Comparison of ENCODE assay signal across 14 cellular contexts in the genomic region with DNA sequence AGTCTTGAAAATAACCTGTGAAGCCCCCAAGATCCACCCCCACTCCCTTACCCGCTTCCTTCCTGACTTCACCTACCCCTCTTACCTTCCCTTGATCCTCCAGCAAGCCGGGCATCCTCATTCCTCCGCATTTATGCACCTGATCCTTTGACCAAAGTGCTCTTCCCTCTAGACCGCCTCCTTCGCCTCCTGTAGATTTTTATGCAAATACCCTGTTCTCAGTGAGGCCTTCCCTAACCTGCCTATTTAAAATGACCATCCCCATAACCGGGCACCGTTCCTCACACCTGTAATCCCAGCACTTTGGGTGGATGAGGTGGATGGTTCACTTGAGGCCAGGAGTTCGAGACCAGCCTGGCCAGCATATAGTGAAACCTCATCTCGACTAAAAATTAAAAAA. TPM values are rescaled to one million over a fixed set of nuclear protein-coding genes. Genes with fewer than 3 reads are reported as not detected.
DNase-seq lines count a peak whose midpoint lies in the region; ATAC-seq and TF ChIP-seq lines count a peak whose summit lies in the region.
"Had no signal": no experiment of that assay in that cellular context is flagged by ENCODE, and none has a peak within 500 bp of the region (broad histone marks: within the 10 kb centered on the region; RNA-seq: fewer than 3 reads in every experiment).

No MANE protein-coding gene starts in this region.

- H3K4me3 Mint-ChIP-seq in CD4-positive, CD25-positive, alpha-beta regulatory T cell: peak overlapping the region; percentile 3 to 77 (median 43)
- H3K4me3 Mint-ChIP-seq in Caco-2 (ENCODE audit: unreplicated experiment): peak overlapping the region; percentile 79
- H3K4me3 Mint-ChIP-seq in activated T-helper 2 cell treated with anti-CD3 and anti-CD28 coated beads, Interferon-gamma antibody, Interleukin-2, Interleukin-4, amounts not matched to agents 10 μg/mL and 5 μg/mL and 100 μg/mL, durations not matched to agents 14 hours and 24 hours and 36 hours (ENCODE audit: low read depth): peak overlapping the region; percentile 67
- peak overlapping the region; percentile 14 to 53 (median 37) for H3K4me3 Mint-ChIP-seq in naive thymus-derived CD4-positive, alpha-beta T cell

- no peaks in the 10 kb centered on the region for H3K9me3 ChIP-seq in CD4-positive, CD25-positive, alpha-beta regulatory T cell (ENCODE audit: control insufficient read depth in 2 of 2, low read length in 2 of 2)
- no peaks in the 10 kb centered on the region for H3K9me3 ChIP-seq in Caco-2
- H3K9me3 ChIP-seq in naive thymus-derived CD4-positive, alpha-beta T cell (ENCODE audit: control insufficient read depth in 2 of 3, low read length in 3 of 3): no peaks in the 10 kb centered on the region
- no peaks in the 10 kb centered on the region for H3K9me3 ChIP-seq in sigmoid colon
- H3K9me3 ChIP-seq: BLaER1 treated with 17β-estradiol and CSF1 and Interleukin-3, amounts not matched to agents 10 nM and 100 nM; gastrocnemius medialis; ovary; stomach had no signal

- BruUV-seq in Caco-2 (replicated peaks; lab: Mats Ljungman, UMichigan): no TSS peak

- no peaks in the 10 kb centered on the region for H3K27me3 ChIP-seq in CD4-positive, CD25-positive, alpha-beta regulatory T cell (ENCODE audit: control insufficient read depth, insufficient read depth, low read length)
- H3K27me3 ChIP-seq in Caco-2 (replicated peaks; ENCODE audit: control insufficient read depth, insufficient read depth, low read length) (no peaks in the 10 kb centered on the region), sigmoid colon (no peaks in the 10 kb centered on the region)
- no peaks in the 10 kb centered on the region for H3K27me3 ChIP-seq in naive thymus-derived CD4-positive, alpha-beta T cell (ENCODE audit: control insufficient read depth in 2 of 2, insufficient read depth in 2 of 2, low read length in 2 of 2)
- H3K27me3 ChIP-seq: BLaER1 treated with 17β-estradiol and CSF1 and Interleukin-3, amounts not matched to agents 10 nM and 100 nM; gastrocnemius medialis; ovary; stomach had no signal

- no peaks in the 10 kb centered on the region for H3K27me3 Mint-ChIP-seq in CD4-positive, CD25-positive, alpha-beta regulatory T cell
- H3K27me3 Mint-ChIP-seq in Caco-2 (ENCODE audit: insufficient read depth, unreplicated experiment): no peaks in the 10 kb centered on the region
- H3K27me3 Mint-ChIP-seq in activated T-helper 2 cell treated with anti-CD3 and anti-CD28 coated beads, Interferon-gamma antibody, Interleukin-2, Interleukin-4, amounts not matched to agents 10 μg/mL and 5 μg/mL and 100 μg/mL, durations not matched to agents 14 hours and 24 hours and 36 hours (ENCODE audit: low read depth): peaks cover 5% of the 10 kb centered on the region
- peaks cover 0 to 10% (median 0%) of the 10 kb centered on the region in 5 donors for H3K27me3 Mint-ChIP-seq in naive thymus-derived CD4-positive, alpha-beta T cell
- H3K27me3 Mint-ChIP-seq: memory B cell had no signal

- no peak for TF ChIP-seq EP300 in sigmoid colon (IDR thresholded peaks at IDR 0.05)

- peak overlapping the region in 1 of 3 donors; percentile 78 for H3K27ac Mint-ChIP-seq in CD4-positive, CD25-positive, alpha-beta regulatory T cell
- H3K27ac Mint-ChIP-seq in Caco-2 (ENCODE audit: unreplicated experiment): peak overlapping the region; percentile 88
- H3K27ac Mint-ChIP-seq in activated T-helper 2 cell treated with anti-CD3 and anti-CD28 coated beads, Interferon-gamma antibody, Interleukin-2, Interleukin-4, amounts not matched to agents 10 μg/mL and 5 μg/mL and 100 μg/mL, durations not matched to agents 14 hours and 24 hours and 36 hours: no peak overlapping the region
- peak overlapping the region in 5 of 9 donors; percentile 19 to 54 (median 25) for H3K27ac Mint-ChIP-seq in naive thymus-derived CD4-positive, alpha-beta T cell

- WGBS in sigmoid colon, 2 donors: 49 to 80% methylated on average over 9 of the region's 9 CpGs

- POLR2A ChIA-PET in Caco-2 (lab: Charles Lee): no interaction called here
- POLR2A ChIA-PET in naive thymus-derived CD4-positive, alpha-beta T cell (lab: Charles Lee): interaction anchor here (1.0 to 1.7 kb wide), 2 partner anchors 17 to 146 kb away, joined by 3 to 14 read pairs; a partner anchor contains a TSS

- intact Hi-C loops in Caco-2 (cut with micrococcal nuclease; ENCODE audit: unreplicated experiment): loop anchor here (1.0 to 2.0 kb wide), 3 partner anchors 17 to 147 kb away; a partner anchor contains a TSS
- intact Hi-C loops in activated T-helper 2 cell treated with anti-CD3 and anti-CD28 coated beads, Interferon-gamma antibody, Interleukin-2, Interleukin-4, amounts not matched to agents 10 μg/mL and 5 μg/mL and 100 μg/mL, durations not matched to agents 14 hours and 24 hours and 36 hours (cut with micrococcal nuclease): loop anchor here (1.0 to 2.0 kb wide), 2 partner anchors 16 to 1171 kb away; no protein-coding TSS in a partner anchor
- intact Hi-C loops in naive thymus-derived CD4-positive, alpha-beta T cell (cut with micrococcal nuclease): loop anchor here (1.0 to 5.0 kb wide), 10 partner anchors 17 to 1169 kb away; a partner anchor contains a TSS
- intact Hi-C loops in sigmoid colon (cut with DNase I): loop anchor here (5.0 kb wide), 2 partner anchors 144 to 394 kb away; a partner anchor contains a TSS

- peaks cover 9% of the 10 kb centered on the region for H3K4me1 ChIP-seq in CD4-positive, CD25-positive, alpha-beta regulatory T cell (ENCODE audit: control insufficient read depth, insufficient read depth, low read length, poor library complexity, severe bottlenecking)
- H3K4me1 ChIP-seq in Caco-2 (peaks cover 38% of the 10 kb centered on the region), sigmoid colon (peaks cover 0 to 18% (median 13%) of the 10 kb centered on the region in 4 donors)
- H3K4me1 ChIP-seq in naive thymus-derived CD4-positive, alpha-beta T cell (ENCODE audit: control insufficient read depth in 2 of 2, insufficient read depth in 2 of 2, low read length in 2 of 2): peaks cover 7 to 21% of the 10 kb centered on the region in 2 donors

- H3K9me3 Mint-ChIP-seq in CD4-positive, CD25-positive, alpha-beta regulatory T cell: no peaks in the 10 kb centered on the region
- no peaks in the 10 kb centered on the region for H3K9me3 Mint-ChIP-seq in Caco-2 (ENCODE audit: unreplicated experiment)
- no peaks in the 10 kb centered on the region for H3K9me3 Mint-ChIP-seq in activated T-helper 2 cell treated with anti-CD3 and anti-CD28 coated beads, Interferon-gamma antibody, Interleukin-2, Interleukin-4, amounts not matched to agents 10 μg/mL and 5 μg/mL and 100 μg/mL, durations not matched to agents 14 hours and 24 hours and 36 hours
- H3K9me3 Mint-ChIP-seq in naive thymus-derived CD4-positive, alpha-beta T cell: no peaks in the 10 kb centered on the region
- H3K9me3 Mint-ChIP-seq: memory B cell had no signal

- peaks cover 4 to 37% (median 13%) of the 10 kb centered on the region in 4 donors for H3K4me1 Mint-ChIP-seq in CD4-positive, CD25-positive, alpha-beta regulatory T cell
- peaks cover 45% of the 10 kb centered on the region for H3K4me1 Mint-ChIP-seq in Caco-2 (ENCODE audit: low read depth, unreplicated experiment)
- H3K4me1 Mint-ChIP-seq in activated T-helper 2 cell treated with anti-CD3 and anti-CD28 coated beads, Interferon-gamma antibody, Interleukin-2, Interleukin-4, amounts not matched to agents 10 μg/mL and 5 μg/mL and 100 μg/mL, durations not matched to agents 14 hours and 24 hours and 36 hours (ENCODE audit: low read depth): peaks cover 24% of the 10 kb centered on the region
- peaks cover 17 to 41% (median 30%) of the 10 kb centered on the region in 7 donors for H3K4me1 Mint-ChIP-seq in naive thymus-derived CD4-positive, alpha-beta T cell

- peaks cover 5% of the 10 kb centered on the region for H3K36me3 Mint-ChIP-seq in CD4-positive, CD25-positive, alpha-beta regulatory T cell
- peaks cover 6% of the 10 kb centered on the region for H3K36me3 Mint-ChIP-seq in Caco-2 (ENCODE audit: insufficient read depth, unreplicated experiment)
- H3K36me3 Mint-ChIP-seq in activated T-helper 2 cell treated with anti-CD3 and anti-CD28 coated beads, Interferon-gamma antibody, Interleukin-2, Interleukin-4, amounts not matched to agents 10 μg/mL and 5 μg/mL and 100 μg/mL, durations not matched to agents 14 hours and 24 hours and 36 hours (ENCODE audit: low read depth): no peaks in the 10 kb centered on the region
- H3K36me3 Mint-ChIP-seq in naive thymus-derived CD4-positive, alpha-beta T cell: no peaks in the 10 kb centered on the region

- no peak overlapping the region for H3K27ac ChIP-seq in CD4-positive, CD25-positive, alpha-beta regulatory T cell (ENCODE audit: insufficient read depth, low read length, poor library complexity, severe bottlenecking)
- no peak overlapping the region for H3K27ac ChIP-seq in naive thymus-derived CD4-positive, alpha-beta T cell (ENCODE audit: low read depth, low read length)
- no peak overlapping the region for H3K27ac ChIP-seq in sigmoid colon

- no peak overlapping the region for H3K4me3 ChIP-seq in CD4-positive, CD25-positive, alpha-beta regulatory T cell (ENCODE audit: low read depth, low read length)
- no peak overlapping the region for H3K4me3 ChIP-seq in Caco-2 (ENCODE audit: low read depth, low read length)
- no peak overlapping the region for H3K4me3 ChIP-seq in naive thymus-derived CD4-positive, alpha-beta T cell (ENCODE audit: low read length)
- no peak overlapping the region for H3K4me3 ChIP-seq in sigmoid colon

- H3K36me3 ChIP-seq in CD4-positive, CD25-positive, alpha-beta regulatory T cell (ENCODE audit: control insufficient read depth, insufficient read depth, low read length): no peaks in the 10 kb centered on the region
- H3K36me3 ChIP-seq in Caco-2 (ENCODE audit: control insufficient read depth, insufficient read depth, low read length) (no peaks in the 10 kb centered on the region), sigmoid colon (no peaks in the 10 kb centered on the region)
- no peaks in the 10 kb centered on the region for H3K36me3 ChIP-seq in naive thymus-derived CD4-positive, alpha-beta T cell (ENCODE audit: control insufficient read depth in 2 of 3, insufficient read depth in 3 of 3, low read length in 3 of 3)
- H3K36me3 ChIP-seq: gastrocnemius medialis, ovary, stomach had no signal

- CTCF ChIA-PET in Caco-2 (lab: Charles Lee): interaction anchor here (1.1 to 2.5 kb wide), 2 partner anchors 24 to 165 kb away, joined by 3 to 10 read pairs; no protein-coding TSS in a partner anchor
- CTCF ChIA-PET in naive thymus-derived CD4-positive, alpha-beta T cell (lab: Charles Lee): interaction anchor here (1.8 to 1.9 kb wide), 2 partner anchors 24 to 25 kb away, joined by 13 to 14 read pairs; no protein-coding TSS in a partner anchor

- no peak for TF ChIP-seq CTCF in Caco-2 (IDR thresholded peaks at IDR 0.05; ENCODE audit: insufficient read depth in 1 of 2, low read depth in 1 of 2, low read length in 1 of 2, severe bottlenecking in 1 of 2, unreplicated experiment in 1 of 2)
- no peak for TF ChIP-seq CTCF in sigmoid colon (IDR thresholded peaks at IDR 0.05)

- no peak for DNase-seq in CD4-positive, CD25-positive, alpha-beta regulatory T cell
- DNase-seq in Caco-2 (no peak), sigmoid colon (no peak)
- no peak for DNase-seq in activated T-helper 2 cell treated with anti-CD3 and anti-CD28 coated beads, Interferon-gamma antibody, Interleukin-2, Interleukin-4, amounts not matched to agents 10 μg/mL and 5 μg/mL and 100 μg/mL, durations not matched to agents 14 hours and 24 hours and 36 hours (ENCODE audit: low spot score)
- DNase-seq in naive thymus-derived CD4-positive, alpha-beta T cell: no peak
- DNase-seq: gastrocnemius medialis, KG1, ovary, SIG-M5, stomach had no signal

- no peak for TF ChIP-seq POLR2A in sigmoid colon (IDR thresholded peaks at IDR 0.05)

- no peak for ATAC-seq in CD4-positive, CD25-positive, alpha-beta regulatory T cell (ENCODE audit: low read depth in 2 of 2)
- no peak for ATAC-seq in naive thymus-derived CD4-positive, alpha-beta T cell
- ATAC-seq in GM18870 (IDR thresholded peaks at IDR 0.05; ENCODE audit: unreplicated experiment): no peak
- no peak for ATAC-seq in HG02885 (IDR thresholded peaks at IDR 0.05; ENCODE audit: poor library complexity, unreplicated experiment)
- ATAC-seq: gastrocnemius medialis had no signal

RNA-seq across cellular contexts. Expression of a gene that starts 1.1 kb away (rescaled TPM):
- 17.0 TPM for total RNA-seq in CD4-positive, CD25-positive, alpha-beta regulatory T cell
- 10 to 100 TPM; 37.8 to 82.8 (median 69.4) TPM for polyA plus RNA-seq in CD4-positive, CD25-positive, alpha-beta regulatory T cell
- total RNA-seq in Caco-2 (2022) (90.1 and 95.7 TPM in 2 replicates), sigmoid colon (100 to 1,000 TPM; 100 to 136 (median 120) TPM)
- total RNA-seq in activated T-helper 2 cell treated with anti-CD3 and anti-CD28 coated beads, Interferon-gamma antibody, Interleukin-2, Interleukin-4, amounts not matched to agents 10 μg/mL and 5 μg/mL and 100 μg/mL, durations not matched to agents 14 hours and 24 hours and 36 hours: 41.6 and 42.5 TPM in 2 replicates
- 10 to 100 TPM; 16.0 to 23.5 (median 21.0) TPM for total RNA-seq in naive thymus-derived CD4-positive, alpha-beta T cell
- 10 to 100 TPM; 39.5 to 73.0 TPM for polyA plus RNA-seq in naive thymus-derived CD4-positive, alpha-beta T cell
- polyA plus RNA-seq in sigmoid colon: 10 to 100 TPM; 27.0 to 66.1 (median 42.1) TPM

RNA-seq across cellular contexts. Expression of a gene that starts 17.0 kb away (rescaled TPM):
- total RNA-seq in CD4-positive, CD25-positive, alpha-beta regulatory T cell: 7.4 TPM
- 10 to 100 TPM; 11.5 to 17.3 (median 15.2) TPM for polyA plus RNA-seq in CD4-positive, CD25-positive, alpha-beta regulatory T cell
- total RNA-seq in Caco-2 (2022): 15.6 and 15.7 TPM in 2 replicates
- 19.4 and 20.1 TPM in 2 replicates for total RNA-seq in activated T-helper 2 cell treated with anti-CD3 and anti-CD28 coated beads, Interferon-gamma antibody, Interleukin-2, Interleukin-4, amounts not matched to agents 10 μg/mL and 5 μg/mL and 100 μg/mL, durations not matched to agents 14 hours and 24 hours and 36 hours
- 10 to 100 TPM in 3 of 5 experiments, 1 to 10 TPM in 2; 7.9 to 13.4 (median 12.0) TPM for total RNA-seq in naive thymus-derived CD4-positive, alpha-beta T cell
- polyA plus RNA-seq in naive thymus-derived CD4-positive, alpha-beta T cell: 10 to 100 TPM in 1 of 2 donors, 1 to 10 TPM in 1; 7.2 to 11.0 TPM
- 1 to 10 TPM; 1.6 to 6.9 (median 3.0) TPM for total RNA-seq in sigmoid colon
- 1 to 10 TPM in 2 of 3 donors, under 1 TPM in 1; 0.60 to 4.6 (median 1.8) TPM for polyA plus RNA-seq in sigmoid colon
